29 cellular contexts compared by ENCODE assay signal in genomic region chr20:57413990-57414389, GRCh38.
"Had no signal": no experiment of that assay in that cellular context is flagged by ENCODE, and none has a peak within 500 bp of the region (broad histone marks: within the 10 kb centered on the region; RNA-seq: fewer than 3 reads in every experiment).

No MANE protein-coding gene starts in this region.

- H3K27ac ChIP-seq: adrenal gland, body of pancreas, colonic mucosa, epithelial cell of prostate, esophagus squamous epithelium had no signal

- H3K9me3 ChIP-seq: adrenal gland, body of pancreas, colonic mucosa, esophagus squamous epithelium, gastroesophageal sphincter had no signal

- H3K4me3 ChIP-seq: adrenal gland, body of pancreas, colonic mucosa, esophagus squamous epithelium, gastroesophageal sphincter had no signal

- H3K27me3 ChIP-seq: adrenal gland, body of pancreas, colonic mucosa, gastroesophageal sphincter had no signal

- FAIRE-seq: endometrium, endothelial cell of umbilical vein had no signal

- ATAC-seq: activated CD4-positive, alpha-beta T cell treated with anti-CD3 and anti-CD28 coated beads for 36 hours; activated CD8-positive, alpha-beta memory T cell treated with anti-CD3 and anti-CD28 coated beads, Interleukin-2, amount 10 ng/mL, durations not matched to agents 7 days and 5 days; activated CD8-positive, alpha-beta T cell treated with anti-CD3 and anti-CD28 coated beads, Interleukin-2, amount 10 ng/mL, durations not matched to agents 7 days and 5 days; activated naive CD8-positive, alpha-beta T cell treated with anti-CD3 and anti-CD28 coated beads, Interleukin-2, amount 50 U/mL, for 24 hours; body of pancreas; gastroesophageal sphincter had no signal

- DNase-seq: activated CD4-positive, alpha-beta memory T cell treated with anti-CD3 and anti-CD28 coated beads for 36 hours; activated CD4-positive, alpha-beta T cell treated with anti-CD3 and anti-CD28 coated beads for 36 hours; activated CD4-positive, alpha-beta T cell treated with anti-CD3 and anti-CD28 coated beads, Interleukin-2, amount 10 ng/mL, durations not matched to agents 24 days and 14 days; activated CD4-positive, CD25-positive, alpha-beta regulatory T cell; activated CD4-positive, CD25-positive, alpha-beta regulatory T cell treated with anti-CD3 and anti-CD28 coated beads, Interleukin-2, amount 50 U/mL, for 72 hours; activated CD8-positive, alpha-beta memory T cell treated with anti-CD3 and anti-CD28 coated beads, Interleukin-2, amount 10 ng/mL, durations not matched to agents 7 days and 5 days; activated CD8-positive, alpha-beta memory T cell treated with anti-CD3 and anti-CD28 coated beads, Interleukin-2, amount 50 U/mL, for 4 hours; activated CD8-positive, alpha-beta T cell treated with anti-CD3 and anti-CD28 coated beads, Interleukin-2, amount 10 ng/mL, durations not matched to agents 7 days and 5 days; activated effector memory CD4-positive, alpha-beta T cell treated with anti-CD3 and anti-CD28 coated beads, Interleukin-2, amount 50 U/mL, for 16 hours; activated naive CD4-positive, alpha-beta T cell treated with anti-CD3 and anti-CD28 coated beads for 36 hours; activated naive CD8-positive, alpha-beta T cell treated with anti-CD3 and anti-CD28 coated beads for 36 hours; activated naive CD8-positive, alpha-beta T cell treated with anti-CD3 and anti-CD28 coated beads, Interleukin-2, amount 50 U/mL, for 24 hours; activated T-cell treated with anti-CD3 and anti-CD28 coated beads, Interleukin-2, amount 50 U/mL, for 1 hour; activated T-cell treated with anti-CD3 and anti-CD28 coated beads, Interleukin-2, amount 50 U/mL, for 48 hours; adrenal gland; amygdala; aorta; body of pancreas; central memory CD4-positive, alpha-beta T cell; cerebellar nuclear complex; colonic mucosa; effector CD8-positive, alpha-beta T cell; esophagus squamous epithelium; foreskin melanocyte; T-helper 2 cell had no signal

- H3K36me3 ChIP-seq: adrenal gland, colonic mucosa had no signal

- H3K4me1 ChIP-seq: body of pancreas, colonic mucosa had no signal
